ENCODE assay signal across 27 cellular contexts in the genomic region with DNA sequence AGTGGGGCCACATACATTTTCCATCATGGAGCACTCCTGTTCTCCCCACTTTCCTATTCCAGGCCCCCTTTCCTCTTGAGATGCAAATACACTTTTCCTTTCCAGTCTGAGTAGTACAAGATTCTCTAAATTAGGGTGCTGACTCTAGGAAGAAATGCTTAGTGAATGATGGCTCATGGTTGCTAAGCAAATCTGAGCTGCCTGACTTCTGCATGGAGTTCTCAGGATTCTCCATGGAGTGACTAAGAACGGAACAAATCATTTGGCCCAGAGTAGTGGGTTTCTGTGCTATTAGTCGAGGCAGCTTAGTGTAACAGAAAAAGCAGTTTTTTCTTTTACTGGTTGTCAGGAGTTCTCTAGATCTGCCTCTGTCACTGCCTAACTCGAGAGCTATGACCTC.
"Had no signal": no experiment of that assay in that cellular context is flagged by ENCODE, and none has a peak within 500 bp of the region (broad histone marks: within the 10 kb centered on the region; RNA-seq: fewer than 3 reads in every experiment).

No MANE protein-coding gene starts in this region.

- ATAC-seq: left colon; mucosa of descending colon; naive thymus-derived CD4-positive, alpha-beta T cell; right cardiac atrium; sciatic nerve; upper lobe of right lung had no signal

- H3K27ac Mint-ChIP-seq: immature natural killer cell; memory B cell; naive thymus-derived CD4-positive, alpha-beta T cell; natural killer cell treated with Interleukin-12 subunit alpha and Interleukin-12 subunit beta and Interleukin-15 and Interleukin-18, amount 100 ng/mL, for 72 hours; progenitor cell of endocrine pancreas; stimulated activated effector memory CD8-positive, alpha-beta T cell treated with anti-CD3 and anti-CD28 coated beads, Interleukin-12 subunit alpha, Interleukin-12 subunit beta, amount 100 ng/mL, for 72 hours; stimulated activated naive CD8-positive, alpha-beta T cell treated with anti-CD3 and anti-CD28 coated beads, Interleukin-15, Interleukin-2, amounts not matched to agents 100 ng/mL and 50 ng/mL, for 24 hours had no signal

- H3K27me3 ChIP-seq: ovary, tibial artery had no signal

- H3K36me3 ChIP-seq: left ventricle myocardium inferior, ovary, spleen, suprapubic skin, thoracic aorta, tibial artery, upper lobe of right lung had no signal

- H3K27ac ChIP-seq: left ventricle myocardium inferior, ovary, spleen, suprapubic skin, thoracic aorta, tibial artery, upper lobe of right lung had no signal

- H3K4me1 Mint-ChIP-seq: immature natural killer cell; memory B cell; naive thymus-derived CD4-positive, alpha-beta T cell; stimulated activated effector memory CD8-positive, alpha-beta T cell treated with anti-CD3 and anti-CD28 coated beads, Interleukin-12 subunit alpha, Interleukin-12 subunit beta, amount 100 ng/mL, for 72 hours had no signal

- DNase-seq: hypothalamus; immature natural killer cell; kidney; left colon; left ventricle myocardium inferior; midbrain; mucosa of descending colon; naive thymus-derived CD4-positive, alpha-beta T cell; ovary; retina; right cardiac atrium; small intestine; spleen; stimulated activated CD4-positive, alpha-beta T cell treated with anti-CD3 and anti-CD28 coated beads, Interleukin-4, amount 100 ng/mL, for 24 hours; stimulated activated naive CD4-positive, alpha-beta T cell; tibial artery; trophoblast cell; upper lobe of right lung had no signal

- H3K4me3 ChIP-seq: left ventricle myocardium inferior, lung, mucosa of descending colon, ovary, spleen, suprapubic skin, thoracic aorta, tibial artery, upper lobe of right lung had no signal

- H3K4me3 Mint-ChIP-seq: immature natural killer cell; memory B cell; naive thymus-derived CD4-positive, alpha-beta T cell; natural killer cell treated with Interleukin-12 subunit alpha and Interleukin-12 subunit beta and Interleukin-15 and Interleukin-18, amount 100 ng/mL, for 72 hours; stimulated activated effector memory CD8-positive, alpha-beta T cell treated with anti-CD3 and anti-CD28 coated beads, Interleukin-12 subunit alpha, Interleukin-12 subunit beta, amount 100 ng/mL, for 72 hours; stimulated activated naive CD8-positive, alpha-beta T cell treated with anti-CD3 and anti-CD28 coated beads, Interleukin-15, Interleukin-2, amounts not matched to agents 100 ng/mL and 50 ng/mL, for 24 hours had no signal

- H3K36me3 Mint-ChIP-seq: immature natural killer cell; memory B cell; naive thymus-derived CD4-positive, alpha-beta T cell; natural killer cell treated with Interleukin-12 subunit alpha and Interleukin-12 subunit beta and Interleukin-15 and Interleukin-18, amount 100 ng/mL, for 72 hours; stimulated activated effector memory CD8-positive, alpha-beta T cell treated with anti-CD3 and anti-CD28 coated beads, Interleukin-12 subunit alpha, Interleukin-12 subunit beta, amount 100 ng/mL, for 72 hours had no signal

- H3K9me3 ChIP-seq: left ventricle myocardium inferior, mucosa of descending colon, ovary, spleen, suprapubic skin, thoracic aorta, tibial artery, upper lobe of right lung had no signal

- H3K4me1 ChIP-seq: left ventricle myocardium inferior, spleen, suprapubic skin, tibial artery, upper lobe of right lung had no signal
